In genomic region chr3:71579934-71580318, GRCh38 we compare ENCODE assay signal across 8 cellular contexts. TPM values are rescaled to one million over a fixed set of nuclear protein-coding genes. Genes with fewer than 3 reads are reported as not detected.
DNase-seq lines count a peak whose midpoint lies in the region; ATAC-seq and TF ChIP-seq lines count a peak whose summit lies in the region.

No MANE protein-coding gene starts in this region.

- H3K36me3 Mint-ChIP-seq in osteocyte (ENCODE audit: unreplicated experiment) (peaks cover 23% of the 10 kb centered on the region), endothelial cell (ENCODE audit: low read depth, unreplicated experiment) (peaks cover 4% of the 10 kb centered on the region)

- H3K4me1 Mint-ChIP-seq in osteocyte (ENCODE audit: unreplicated experiment), result peaks cover 49% of the 10 kb centered on the region
- H3K4me1 Mint-ChIP-seq in endothelial cell (ENCODE audit: unreplicated experiment), result peaks cover 20% of the 10 kb centered on the region

- DNase-seq in GDM1 (lab: John Stamatoyannopoulos, UW) (peak; percentile 76), NCI-H226 (peak; percentile 43), caudate nucleus (lab: John Stamatoyannopoulos, UW) (peak in 3 of 61 donors; percentile 17 to 32 (median 22)), osteocyte (ENCODE audit: extremely low spot score, unreplicated experiment) (no peak), endothelial cell (ENCODE audit: low spot score) (no peak), NCI-H128 (lab: John Stamatoyannopoulos, UW; ENCODE audit: unreplicated experiment) (no peak)
- no peak for DNase-seq in effector CD4-positive, alpha-beta T cell

- no peaks in the 10 kb centered on the region for H3K9me3 Mint-ChIP-seq in osteocyte (ENCODE audit: unreplicated experiment)
- H3K9me3 Mint-ChIP-seq in endothelial cell (ENCODE audit: unreplicated experiment), result no peaks in the 10 kb centered on the region

- H3K4me3 Mint-ChIP-seq in osteocyte (ENCODE audit: unreplicated experiment) (peak overlapping the region; percentile 93), endothelial cell (ENCODE audit: unreplicated experiment) (no peak overlapping the region)

- TF ChIP-seq CTCF in osteocyte (IDR thresholded peaks at IDR 0.05), result no peak
- no peak for TF ChIP-seq CTCF in endothelial cell (IDR thresholded peaks at IDR 0.05; ENCODE audit: unreplicated experiment)

- H3K27me3 Mint-ChIP-seq in osteocyte (ENCODE audit: unreplicated experiment) (no peaks in the 10 kb centered on the region), endothelial cell (ENCODE audit: unreplicated experiment) (peaks cover 7% of the 10 kb centered on the region)

- H3K27ac Mint-ChIP-seq in osteocyte (ENCODE audit: unreplicated experiment), result peak overlapping the region; percentile 94
- no peak overlapping the region for H3K27ac Mint-ChIP-seq in endothelial cell (ENCODE audit: unreplicated experiment)

- no peak for ATAC-seq in HG03039 (IDR thresholded peaks at IDR 0.05; ENCODE audit: unreplicated experiment)

- H3K27ac ChIP-seq in caudate nucleus (ENCODE audit: low read depth, low read length), result peak overlapping the region; percentile 98

RNA-seq across cellular contexts. Expression of gene FOXP1, which starts 3.6 kb away (rescaled TPM):
- total RNA-seq in osteocyte (195 and 198 TPM in 2 replicates), endothelial cell (ENCODE audit: unreplicated experiment) (71.3 TPM)

Comparison
In these comparisons a context has a peak if more than half of its experiments do, and no peak if none do; other contexts are left out.
1. DNase-seq: peak in GDM1 (single experiment) and NCI-H226 (single experiment); none in osteocyte (single experiment), endothelial cell (single experiment), NCI-H128 (single experiment) and effector CD4-positive, alpha-beta T cell (single experiment).